Comparison of ENCODE assay signal across 8 cellular contexts in genomic region chr6:29887819-29888581, GRCh38. TPM values are rescaled to one million over a fixed set of nuclear protein-coding genes. Genes with fewer than 3 reads are reported as not detected.
DNase-seq lines count a peak whose midpoint lies in the region; ATAC-seq and TF ChIP-seq lines count a peak whose summit lies in the region.

No MANE protein-coding gene starts in this region.

- peak overlapping the region; percentile 60 for H3K27ac ChIP-seq in IMR-90 (ENCODE audit: insufficient read depth, low read length)
- H3K27ac ChIP-seq in ectodermal cell (ENCODE audit: insufficient read depth, low read depth, low read length, poor library complexity, severe bottlenecking) = no peak overlapping the region

- peak overlapping the region; percentile 55; the same call in 1 of the 2 replicates for H4K91ac ChIP-seq in IMR-90 (ENCODE audit: insufficient read depth, low read depth, low read length)

- TF ChIP-seq RAD21 in IMR-90 (IDR thresholded peaks at IDR 0.05; ENCODE audit: low read length) = no peak

- no peaks in the 10 kb centered on the region for H4K20me1 ChIP-seq in IMR-90 (ENCODE audit: insufficient read depth, low read length)

- no peak overlapping the region for H2AK5ac ChIP-seq in IMR-90 (ENCODE audit: low read depth, low read length)

- H3K9ac ChIP-seq in IMR-90 (ENCODE audit: low read depth, low read length) = peak overlapping the region; percentile 86

- H3K18ac ChIP-seq in IMR-90 (ENCODE audit: low read depth, low read length) = no peak overlapping the region; the same call in 1 of the 2 replicates

- no peak overlapping the region for H2BK120ac ChIP-seq in IMR-90 (ENCODE audit: low read depth, low read length)

- H3K79me1 ChIP-seq in IMR-90 (ENCODE audit: low read depth in 1 of 2, low read length in 2 of 2) = no peaks in the 10 kb centered on the region

- peak overlapping the region; percentile 14; the same call in 1 of the 2 replicates for H3K14ac ChIP-seq in IMR-90 (replicated peaks; ENCODE audit: low read depth, low read length)

- TF ChIP-seq POLR2A in IMR-90 (IDR thresholded peaks at IDR 0.05; ENCODE audit: low read depth, low read length) = no peak

- H3K9me3 ChIP-seq in IMR-90 (ENCODE audit: control insufficient read depth, insufficient read depth, low read length) (no peaks in the 10 kb centered on the region), ectodermal cell (ENCODE audit: control insufficient read depth, low read length) (no peaks in the 10 kb centered on the region)

- H3K27ac Mint-ChIP-seq in activated CD4-positive, alpha-beta memory T cell treated with anti-CD3 and anti-CD28 coated beads, Interleukin-2, amount 10 ng/mL, durations not matched to agents 7 days and 5 days = peak overlapping the region; percentile 80

- H4K8ac ChIP-seq in IMR-90 (ENCODE audit: low read depth in 2 of 2, low read length in 2 of 2) = peak overlapping the region; percentile 84 to 92; a peak in 3 of 4 replicates

- intact Hi-C loops in IMR-90 (cut with micrococcal nuclease) = loop anchor here (1.0 kb wide), 1 partner anchor 54 kb away; the partner anchor contains the start of gene HLA-A

- H3K27me3 ChIP-seq in IMR-90 (ENCODE audit: control insufficient read depth, insufficient read depth, low read length) (peaks cover 5% of the 10 kb centered on the region), ectodermal cell (ENCODE audit: control insufficient read depth, insufficient read depth, low read length, poor library complexity, severe bottlenecking) (peaks cover 32% of the 10 kb centered on the region)

- 0% methylated on average over 17 of the region's 81 CpGs; no CpG with 5 or more reads in 1 of the 2 experiments for WGBS in IMR-90 (ENCODE audit: extremely low coverage in 2 of 2, insufficient read length in 1 of 2), 2 experiments
- WGBS in ectodermal cell, 2 experiments = 2% methylated on average over 80 to 81 of the region's 81 CpGs

- dilution Hi-C loops in IMR-90 (cut with HindIII; ENCODE audit: low sequenced_read_pairs, unreplicated experiment) = no loop called here

- H2BK20ac ChIP-seq in IMR-90 (ENCODE audit: low read depth, low read length) = no peak overlapping the region

- H3K27me3 Mint-ChIP-seq in activated CD4-positive, alpha-beta memory T cell treated with anti-CD3 and anti-CD28 coated beads, Interleukin-2, amount 10 ng/mL, durations not matched to agents 7 days and 5 days = peaks cover 2% of the 10 kb centered on the region

- no peak overlapping the region for H2BK15ac ChIP-seq in IMR-90 (ENCODE audit: low read depth, low read length)

- CTCF ChIA-PET in IMR-90 (lab: Yijun Ruan, JAX) = no interaction called here
- CTCF ChIA-PET in activated CD4-positive, alpha-beta memory T cell treated with anti-CD3 and anti-CD28 coated beads, Interleukin-2, amount 10 ng/mL, durations not matched to agents 7 days and 5 days (lab: Charles Lee) = no interaction called here

- peaks cover 33% of the 10 kb centered on the region for H3K4me1 Mint-ChIP-seq in activated CD4-positive, alpha-beta memory T cell treated with anti-CD3 and anti-CD28 coated beads, Interleukin-2, amount 10 ng/mL, durations not matched to agents 7 days and 5 days

- H3K4me3 ChIP-seq in IMR-90 (ENCODE audit: insufficient read depth, low read depth, low read length) = peak overlapping the region; percentile 91
- H3K4me3 ChIP-seq in ectodermal cell (ENCODE audit: insufficient read depth, low read depth, low read length) = peak overlapping the region; percentile 31

- peak overlapping the region; percentile 84 for H3K4me2 ChIP-seq in IMR-90 (ENCODE audit: low read depth, low read length)

- no peaks in the 10 kb centered on the region for H3K9me1 ChIP-seq in IMR-90 (ENCODE audit: insufficient read depth, low read length)

- H3K56ac ChIP-seq in IMR-90 (ENCODE audit: extremely low read depth, insufficient read depth, low read length) = no peak overlapping the region

- H3K4ac ChIP-seq in IMR-90 (ENCODE audit: low read depth, low read length) = no peak overlapping the region; the same call in none of the 2 replicates

- ATAC-seq in GM21390 (IDR thresholded peaks at IDR 0.05; ENCODE audit: unreplicated experiment) = peak; percentile 73
- ATAC-seq in IMR-90 (ENCODE audit: low read depth) = peak; percentile 83

- H3K36me3 Mint-ChIP-seq in activated CD4-positive, alpha-beta memory T cell treated with anti-CD3 and anti-CD28 coated beads, Interleukin-2, amount 10 ng/mL, durations not matched to agents 7 days and 5 days (ENCODE audit: low read depth) = peaks cover 22% of the 10 kb centered on the region

- no peaks in the 10 kb centered on the region for H3K9me3 Mint-ChIP-seq in activated CD4-positive, alpha-beta memory T cell treated with anti-CD3 and anti-CD28 coated beads, Interleukin-2, amount 10 ng/mL, durations not matched to agents 7 days and 5 days

- peak overlapping the region; percentile 88 for H3K4me3 Mint-ChIP-seq in activated CD4-positive, alpha-beta memory T cell treated with anti-CD3 and anti-CD28 coated beads, Interleukin-2, amount 10 ng/mL, durations not matched to agents 7 days and 5 days

- H2AFZ ChIP-seq in IMR-90 (replicated peaks; ENCODE audit: low read length, poor library complexity) = peak overlapping the region; percentile 92

- POLR2A ChIA-PET in IMR-90 (lab: Charles Lee; ENCODE audit: unreplicated experiment) = no interaction called here
- POLR2A ChIA-PET in activated CD4-positive, alpha-beta memory T cell treated with anti-CD3 and anti-CD28 coated beads, Interleukin-2, amount 10 ng/mL, durations not matched to agents 7 days and 5 days (lab: Charles Lee) = interaction anchor here (0.6 to 2.7 kb wide), 5 partner anchors 39 to 216 kb away, joined by 3 to 29 read pairs (median 6); partner anchors contain the start of gene HLA-A

- peak overlapping the region; percentile 90 for H4K5ac ChIP-seq in IMR-90 (ENCODE audit: low read depth, low read length)

- H2BK5ac ChIP-seq in IMR-90 (ENCODE audit: low read depth, low read length, poor library complexity, severe bottlenecking) = no peak overlapping the region

- no peak overlapping the region for H3K23ac ChIP-seq in IMR-90 (ENCODE audit: low read depth, low read length)

- DNase-seq in DMS79 (lab: John Stamatoyannopoulos, UW) (peak; percentile 48), IMR-90 (peak; percentile 11), medulla oblongata (ENCODE audit: extremely low spot score) (peak; percentile 67), NCI-H2081 (lab: John Stamatoyannopoulos, UW) (no peak)
- peak; percentile 93 for DNase-seq in activated CD4-positive, alpha-beta memory T cell treated with anti-CD3 and anti-CD28 coated beads, Interleukin-2, amount 10 ng/mL, durations not matched to agents 7 days and 5 days
- peak; percentile 59 for DNase-seq in stimulated activated CD8-positive, alpha-beta memory T cell treated with anti-CD3 and anti-CD28 coated beads, Interleukin-12 subunit alpha, Interleukin-12 subunit beta, amount 100 ng/mL, for 24 hours (ENCODE audit: extremely low read depth)

- H3K4me1 ChIP-seq in IMR-90 (ENCODE audit: control insufficient read depth, insufficient read depth, low read length) (no peaks in the 10 kb centered on the region), ectodermal cell (ENCODE audit: control insufficient read depth, insufficient read depth, low read length) (no peaks in the 10 kb centered on the region)

- H3K36me3 ChIP-seq in IMR-90 (ENCODE audit: control insufficient read depth, insufficient read depth, low read length) = no peaks in the 10 kb centered on the region
- H3K36me3 ChIP-seq in ectodermal cell (ENCODE audit: control insufficient read depth, insufficient read depth, low read length) = no peaks in the 10 kb centered on the region

- in situ Hi-C loops in IMR-90 (cut with MboI; ENCODE audit: low sequenced_read_pairs) = no loop called here

- BruUV-seq in IMR-90 (replicated peaks; lab: Mats Ljungman, UMichigan) = no TSS peak

- TF ChIP-seq CTCF in IMR-90 (conservative IDR thresholded peaks at IDR 0.05; ENCODE audit: low read depth, low read length) = no peak

- no peak overlapping the region for H2AK9ac ChIP-seq in IMR-90 (replicated peaks; ENCODE audit: low read depth, low read length, poor library complexity)

TF ChIP-seq in IMR-90, 13 proteins besides CTCF, POLR2A, EP300 and RAD21:
- TF ChIP-seq FOS (IDR thresholded peaks at IDR 0.05; ENCODE audit: low read depth, low read length) = no peak
- no peak for TF ChIP-seq SMC3 (IDR thresholded peaks at IDR 0.05; ENCODE audit: low read depth, low read length)
- TF ChIP-seq NFE2L2 (IDR thresholded peaks at IDR 0.05; ENCODE audit: low read depth, low read length) = no peak
- no peak for TF ChIP-seq CHD1 (IDR thresholded peaks at IDR 0.05; ENCODE audit: low read depth, low read length)
- TF ChIP-seq RFX5 (IDR thresholded peaks at IDR 0.05; ENCODE audit: low read depth, low read length) = no peak
- no peak for TF ChIP-seq MAZ (IDR thresholded peaks at IDR 0.05; ENCODE audit: borderline replicate concordance, low read depth, low read length)
- no peak for TF ChIP-seq RCOR1 (IDR thresholded peaks at IDR 0.05; ENCODE audit: insufficient replicate concordance, low read length)
- no peak for TF ChIP-seq MAFK (IDR thresholded peaks at IDR 0.05; ENCODE audit: low read depth, low read length)
- TF ChIP-seq USF2 (IDR thresholded peaks at IDR 0.05; ENCODE audit: low read depth, low read length) = no peak
- no peak for TF ChIP-seq CEBPB (IDR thresholded peaks at IDR 0.05; ENCODE audit: low read depth, low read length)
TF ChIP-seq in IMR-90: peak in this region for 0.

RNA-seq across cellular contexts. Expression of gene HLA-A, which starts 54.3 kb away (rescaled TPM):
- total RNA-seq in IMR-90 (2012; rRNA removed) = 76.4 and 94.5 TPM in 2 replicates
- 218 and 239 TPM in 2 replicates for polyA plus RNA-seq in IMR-90 (2012; rRNA removed)
- polyA plus RNA-seq in IMR-90 (2012; cell fraction: cytosol; rRNA removed) = 418 and 434 TPM in 2 replicates
- polyA plus RNA-seq in IMR-90 (2012; cell fraction: nucleus; rRNA removed; ENCODE audit: low replicate concordance) = 176 and 182 TPM in 2 replicates
- total RNA-seq in activated CD4-positive, alpha-beta memory T cell treated with anti-CD3 and anti-CD28 coated beads, Interleukin-2, amount 10 ng/mL, durations not matched to agents 7 days and 5 days = 1,000 to 10,000 TPM; 2,531 to 2,553 TPM
- polyA plus RNA-seq in ectodermal cell (2013, experiment 1 of 4) = 119 TPM
- 117 TPM for polyA plus RNA-seq in ectodermal cell (2013, experiment 2 of 4)
- 71.7 TPM for polyA plus RNA-seq in ectodermal cell (2013, experiment 3 of 4)
- polyA plus RNA-seq in ectodermal cell (2013, experiment 4 of 4) = 81.8 TPM

Comparison
In these comparisons a context has a peak if more than half of its experiments do, and no peak if none do; other contexts are left out.
1. DNase-seq: peak in DMS79 (single experiment), IMR-90 (single experiment), activated CD4-positive, alpha-beta memory T cell treated with anti-CD3 and anti-CD28 coated beads, Interleukin-2, amount 10 ng/mL, durations not matched to agents 7 days and 5 days (single experiment), medulla oblongata (single experiment) and stimulated activated CD8-positive, alpha-beta memory T cell treated with anti-CD3 and anti-CD28 coated beads, Interleukin-12 subunit alpha, Interleukin-12 subunit beta, amount 100 ng/mL, for 24 hours (single experiment); none in NCI-H2081 (0 of 2).
2. RNA of gene HLA-A, which starts 54.3 kb away (total RNA-seq): 2,531 to 2,553 TPM in activated CD4-positive, alpha-beta memory T cell treated with anti-CD3 and anti-CD28 coated beads, Interleukin-2, amount 10 ng/mL, durations not matched to agents 7 days and 5 days; 76.4 to 94.5 TPM in IMR-90; every median in the first group is over 10 times any median in the second.